In the genomic region with DNA sequence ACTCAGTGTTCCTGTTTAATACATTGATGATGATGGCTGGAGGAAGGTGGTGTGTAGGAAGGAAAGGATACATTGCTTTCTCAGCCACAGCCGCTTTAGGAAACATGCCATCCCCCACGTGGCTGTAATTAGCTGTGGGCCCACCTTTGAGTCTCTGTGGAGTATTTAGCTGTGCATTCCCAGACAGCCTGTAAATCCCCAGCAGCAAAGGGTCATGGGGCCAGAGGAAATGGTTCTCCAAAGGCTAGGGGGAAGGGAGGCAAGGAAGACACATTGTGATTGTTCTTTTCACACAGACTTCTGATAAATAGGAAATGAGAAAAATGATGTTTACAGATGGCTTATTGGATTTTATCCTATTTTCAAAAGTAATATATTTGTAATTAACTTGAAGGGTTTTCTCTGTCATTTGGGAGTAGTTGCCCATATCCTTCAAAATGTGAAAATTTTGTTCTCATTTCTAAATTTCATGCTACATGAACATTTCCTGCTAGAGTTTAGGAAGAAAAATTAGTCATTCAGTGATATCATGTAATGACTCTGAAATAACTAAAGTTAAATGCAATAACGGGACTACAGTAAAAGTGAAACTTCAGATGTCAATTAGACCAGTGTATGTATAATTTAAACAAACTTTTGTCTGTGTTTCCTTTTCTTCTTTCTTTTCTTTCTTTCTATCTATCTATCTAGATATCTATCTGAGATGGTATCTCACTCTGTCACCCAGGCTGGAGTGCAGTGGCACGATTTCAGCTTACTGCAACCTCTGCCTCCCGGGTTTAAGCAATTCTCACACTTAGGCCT, we compare ENCODE assay signal across 8 cellular contexts.
DNase-seq lines count a peak whose midpoint lies in the region; ATAC-seq and TF ChIP-seq lines count a peak whose summit lies in the region.

No MANE protein-coding gene starts in this region.

- no peaks in the 10 kb centered on the region for H3K4me1 Mint-ChIP-seq in dendritic cell treated with granulocyte-macrophage colony-stimulating factor and Interleukin-4, amounts not matched to agents 40 ng/mL and 50 ng/mL, for 4 days (ENCODE audit: low read depth)
- peaks cover 52% of the 10 kb centered on the region for H3K4me1 Mint-ChIP-seq in nephron

- intact Hi-C loops in dendritic cell treated with granulocyte-macrophage colony-stimulating factor and Interleukin-4, amounts not matched to agents 40 ng/mL and 50 ng/mL, for 4 days (cut with micrococcal nuclease), result no loop called here

- DNase-seq in ELR (ENCODE audit: low read depth) (peak; percentile 74), NCI-H226 (peak; percentile 29), NCI-H345 (lab: John Stamatoyannopoulos, UW) (no peak), hippocampal formation (lab: John Stamatoyannopoulos, UW) (no peak)

- peak overlapping the region; percentile 30 for H3K4me3 Mint-ChIP-seq in dendritic cell treated with granulocyte-macrophage colony-stimulating factor and Interleukin-4, amounts not matched to agents 40 ng/mL and 50 ng/mL, for 4 days
- peak overlapping the region in 1 of 3 experiments; percentile 10 for H3K4me3 Mint-ChIP-seq in nephron

- H3K36me3 Mint-ChIP-seq in dendritic cell treated with granulocyte-macrophage colony-stimulating factor and Interleukin-4, amounts not matched to agents 40 ng/mL and 50 ng/mL, for 4 days (ENCODE audit: low read depth), result peaks cover 77% of the 10 kb centered on the region
- peaks cover 25% of the 10 kb centered on the region for H3K36me3 Mint-ChIP-seq in nephron (ENCODE audit: low read depth)

- ATAC-seq in GM21526 (IDR thresholded peaks at IDR 0.05; ENCODE audit: low FRiP score, unreplicated experiment) (no peak), HG03460 (IDR thresholded peaks at IDR 0.05; ENCODE audit: unreplicated experiment) (no peak)

- TF ChIP-seq CTCF in nephron (IDR thresholded peaks at IDR 0.05; ENCODE audit: unreplicated experiment in 3 of 3), result no peak

- no peak overlapping the region for H3K27ac Mint-ChIP-seq in dendritic cell treated with granulocyte-macrophage colony-stimulating factor and Interleukin-4, amounts not matched to agents 40 ng/mL and 50 ng/mL, for 4 days
- peak overlapping the region; percentile 81 to 93 (median 92) for H3K27ac Mint-ChIP-seq in nephron

- no peaks in the 10 kb centered on the region for H3K27me3 Mint-ChIP-seq in dendritic cell treated with granulocyte-macrophage colony-stimulating factor and Interleukin-4, amounts not matched to agents 40 ng/mL and 50 ng/mL, for 4 days
- H3K27me3 Mint-ChIP-seq in nephron (ENCODE audit: low read depth), result no peaks in the 10 kb centered on the region

- no peaks in the 10 kb centered on the region for H3K9me3 Mint-ChIP-seq in dendritic cell treated with granulocyte-macrophage colony-stimulating factor and Interleukin-4, amounts not matched to agents 40 ng/mL and 50 ng/mL, for 4 days
- H3K9me3 Mint-ChIP-seq in nephron, result no peaks in the 10 kb centered on the region

Comparison
In these comparisons a context has a peak if more than half of its experiments do, and no peak if none do; other contexts are left out.
1. DNase-seq: peak in ELR (single experiment) and NCI-H226 (single experiment); none in NCI-H345 (single experiment) and hippocampal formation (0 of 2).